Comparison of ENCODE assay signal across 8 cellular contexts in the genomic region with DNA sequence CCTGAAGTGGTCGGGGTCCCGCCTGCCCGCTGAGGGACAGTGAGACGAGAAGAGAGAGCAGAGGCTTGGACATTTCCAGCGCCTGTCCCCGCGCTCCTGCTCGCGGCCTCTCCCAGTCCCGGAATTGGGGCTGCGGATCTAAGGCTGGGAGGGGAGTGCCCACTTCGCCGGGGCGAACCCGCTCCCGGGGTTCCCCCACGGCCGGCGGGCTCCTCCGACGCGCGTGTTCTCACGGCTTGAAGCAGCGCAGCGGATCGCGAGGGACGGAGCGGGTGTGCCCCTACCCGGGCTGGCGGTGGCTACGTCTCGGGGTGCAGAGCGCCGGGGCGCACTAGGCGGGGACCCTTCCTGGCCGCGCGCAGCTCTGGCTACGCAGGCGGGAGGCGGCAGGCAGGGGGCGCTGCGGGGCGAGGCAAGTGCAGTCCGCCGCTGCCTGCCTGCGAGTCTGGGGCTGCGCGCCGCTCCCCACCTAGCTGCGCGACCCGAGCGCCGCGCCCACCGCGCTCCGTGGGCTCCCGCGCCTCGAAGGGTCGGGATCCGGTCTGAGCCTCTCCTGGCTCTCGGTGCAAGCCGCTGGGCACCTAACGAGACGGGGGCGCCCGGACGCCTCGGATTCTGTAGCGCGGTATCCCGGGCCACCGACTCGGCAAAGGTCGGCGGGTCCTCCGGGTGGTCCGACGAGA. TPM values are rescaled to one million over a fixed set of nuclear protein-coding genes. Genes with fewer than 3 reads are reported as not detected.
DNase-seq lines count a peak whose midpoint lies in the region; ATAC-seq and TF ChIP-seq lines count a peak whose summit lies in the region.

No MANE protein-coding gene starts in this region.

- no peak overlapping the region for H3K27ac Mint-ChIP-seq in CD4-positive, alpha-beta T cell
- no peak overlapping the region for H3K27ac Mint-ChIP-seq in activated naive CD4-positive, alpha-beta T cell treated with anti-CD3 and anti-CD28 coated beads, Interleukin-2, amount 50 U/mL, for 24 hours

- no peaks in the 10 kb centered on the region for H3K9me3 Mint-ChIP-seq in CD4-positive, alpha-beta T cell
- no peaks in the 10 kb centered on the region for H3K9me3 Mint-ChIP-seq in activated naive CD4-positive, alpha-beta T cell treated with anti-CD3 and anti-CD28 coated beads, Interleukin-2, amount 50 U/mL, for 24 hours

- peak; percentile 79 for TF ChIP-seq CTCF in CD4-positive, alpha-beta T cell (IDR thresholded peaks at IDR 0.05)
- TF ChIP-seq CTCF in ovary (IDR thresholded peaks at IDR 0.05) (peak; percentile 82 to 91 (median 89)), thoracic aorta (IDR thresholded peaks at IDR 0.05) (peak; percentile 91)

- peaks cover 54% of the 10 kb centered on the region for H3K27me3 Mint-ChIP-seq in CD4-positive, alpha-beta T cell
- peaks cover 26% of the 10 kb centered on the region for H3K27me3 Mint-ChIP-seq in activated naive CD4-positive, alpha-beta T cell treated with anti-CD3 and anti-CD28 coated beads, Interleukin-2, amount 50 U/mL, for 24 hours

- no peak overlapping the region for H3K27ac ChIP-seq in CD4-positive, alpha-beta T cell (ENCODE audit: low read depth, low read length)
- H3K27ac ChIP-seq in ovary: no peak overlapping the region
- no peak overlapping the region for H3K27ac ChIP-seq in thoracic aorta

- peaks cover 50% of the 10 kb centered on the region for H3K27me3 ChIP-seq in CD4-positive, alpha-beta T cell (ENCODE audit: control insufficient read depth, insufficient read depth, low read length)
- H3K27me3 ChIP-seq in ovary (peaks cover 10% of the 10 kb centered on the region), thoracic aorta (replicated peaks; ENCODE audit: insufficient read depth) (no peaks in the 10 kb centered on the region)

- peak; percentile 87 for ATAC-seq in CD4-positive, alpha-beta T cell (ENCODE audit: poor library complexity)
- ATAC-seq in HG03280 (IDR thresholded peaks at IDR 0.05; ENCODE audit: unreplicated experiment): peak; percentile 42
- peak; percentile 90 for ATAC-seq in Right ventricle myocardium inferior
- no peak for ATAC-seq in thoracic aorta (ENCODE audit: insufficient number of reproducible peaks, low FRiP score, low read depth)
- ATAC-seq in HG02870 (IDR thresholded peaks at IDR 0.05; ENCODE audit: unreplicated experiment): no peak

- H3K4me1 ChIP-seq in ovary (ENCODE audit: insufficient read depth): peaks cover 20% of the 10 kb centered on the region
- H3K4me1 ChIP-seq in thoracic aorta (ENCODE audit: control insufficient read depth in 1 of 2, low read depth in 2 of 2): peaks cover 18 to 29% of the 10 kb centered on the region in 2 donors

- no peak for TF ChIP-seq EP300 in ovary (IDR thresholded peaks at IDR 0.05)

- CTCF ChIA-PET in CD4-positive, alpha-beta T cell (lab: Charles Lee): interaction anchor here (0.6 to 5.4 kb wide), 9 partner anchors 11 to 199 kb away, joined by 3 to 28 read pairs (median 3); no protein-coding TSS in a partner anchor

- H3K9me3 ChIP-seq in CD4-positive, alpha-beta T cell (ENCODE audit: control insufficient read depth, low read length): no peaks in the 10 kb centered on the region
- H3K9me3 ChIP-seq in ovary (no peaks in the 10 kb centered on the region), thoracic aorta (no peaks in the 10 kb centered on the region)

- no peak for TF ChIP-seq POLR2A in ovary (IDR thresholded peaks at IDR 0.05)

- POLR2A ChIA-PET in CD4-positive, alpha-beta T cell (lab: Charles Lee): interaction anchor here (1.2 kb wide), 1 partner anchor 60 kb away, joined by 5 read pairs; no protein-coding TSS in a partner anchor

- 0 to 1% (median 1%) methylated on average over 58 to 85 of the region's 85 CpGs for WGBS in ovary, 3 donors

- in situ Hi-C loops in SK-MEL-5 (cut with HindIII; ENCODE audit: low pct_unique_long_range_greater_than_20kb, low sequenced_read_pairs): no loop called here

- H3K4me1 Mint-ChIP-seq in CD4-positive, alpha-beta T cell (ENCODE audit: low read depth): peaks cover 35% of the 10 kb centered on the region
- H3K4me1 Mint-ChIP-seq in activated naive CD4-positive, alpha-beta T cell treated with anti-CD3 and anti-CD28 coated beads, Interleukin-2, amount 50 U/mL, for 24 hours: peaks cover 15% of the 10 kb centered on the region

- peak overlapping the region; percentile 80 for H3K4me3 Mint-ChIP-seq in CD4-positive, alpha-beta T cell
- peak overlapping the region; percentile 71 for H3K4me3 Mint-ChIP-seq in activated naive CD4-positive, alpha-beta T cell treated with anti-CD3 and anti-CD28 coated beads, Interleukin-2, amount 50 U/mL, for 24 hours

- no peaks in the 10 kb centered on the region for H3K36me3 Mint-ChIP-seq in CD4-positive, alpha-beta T cell (ENCODE audit: low read depth)
- no peaks in the 10 kb centered on the region for H3K36me3 Mint-ChIP-seq in activated naive CD4-positive, alpha-beta T cell treated with anti-CD3 and anti-CD28 coated beads, Interleukin-2, amount 50 U/mL, for 24 hours

- intact Hi-C loops in CD4-positive, alpha-beta T cell (cut with DNase I, micrococcal nuclease): loop anchor here (1.0 to 10.0 kb wide), 3 partner anchors 60 to 288 kb away; partner anchors contain the start of gene KAT7 (in 1 of the 2)
- intact Hi-C loops in Right ventricle myocardium inferior (cut with DNase I) (loop anchor here (2.0 to 5.0 kb wide), 3 partner anchors 18 to 59 kb away; no protein-coding TSS in a partner anchor), ovary (cut with DNase I) (loop anchor here in 3 of 4 donors (2.0 to 10.0 kb wide), 3 partner anchors 58 to 92 kb away; no protein-coding TSS in a partner anchor)

- peak; percentile 72 to 89 (median 79) for DNase-seq in CD4-positive, alpha-beta T cell
- DNase-seq in SK-MEL-5 (ENCODE audit: low read depth, low spot score) (peak; percentile 48), Right ventricle myocardium inferior (ENCODE audit: missing footprints) (peak; percentile 91), ovary (peak; percentile 72 to 87 (median 79)), thoracic aorta (ENCODE audit: low spot score) (peak; percentile 38)

- no peaks in the 10 kb centered on the region for H3K36me3 ChIP-seq in ovary
- H3K36me3 ChIP-seq in thoracic aorta: no peaks in the 10 kb centered on the region

- peak overlapping the region; percentile 35 for H3K4me3 ChIP-seq in ovary
- H3K4me3 ChIP-seq in thoracic aorta: peak overlapping the region; percentile 77

RNA-seq across cellular contexts. Expression of gene NGFR, which starts 1.2 kb away (rescaled TPM):
- under 1 TPM; 0.11 to 0.22 TPM for total RNA-seq in CD4-positive, alpha-beta T cell
- total RNA-seq in SK-MEL-5 (2014; rRNA removed; shearing (Covaris generic)): 0.05 and 0.13 TPM in 2 replicates
- 0.76 and 1.1 TPM in 2 replicates for polyA plus RNA-seq in SK-MEL-5 (2015; cell fraction: cytosol; rRNA removed)
- polyA plus RNA-seq in SK-MEL-5 (2015; cell fraction: nucleus; rRNA removed): not detected in 2 replicates
- total RNA-seq in Right ventricle myocardium inferior (10.0 TPM), ovary (10 to 100 TPM in 1 of 7 donors, 1 to 10 TPM in 5, under 1 TPM in 1; 0.35 to 13.2 (median 3.4) TPM), thoracic aorta (10 to 100 TPM; 13.9 to 22.5 TPM)
- 1 to 10 TPM; 1.8 to 4.1 TPM for polyA plus RNA-seq in ovary

Comparison
In these comparisons a context has a peak if more than half of its experiments do, and no peak if none do; other contexts are left out.
1. ATAC-seq: peak in CD4-positive, alpha-beta T cell (single experiment), HG03280 (single experiment) and Right ventricle myocardium inferior (single experiment); none in thoracic aorta (single experiment) and HG02870 (single experiment).
2. DNase-seq: peak in every context shown above with its lines; median percentile 91 in Right ventricle myocardium inferior; 79 in CD4-positive, alpha-beta T cell; 79 in ovary; 48 in SK-MEL-5; 38 in thoracic aorta.
3. Peak in every context shown above with its lines, with median percentiles within 50 percentile points of each other: CTCF ChIP-seq.